21 cellular contexts compared by ENCODE assay signal in the genomic region with DNA sequence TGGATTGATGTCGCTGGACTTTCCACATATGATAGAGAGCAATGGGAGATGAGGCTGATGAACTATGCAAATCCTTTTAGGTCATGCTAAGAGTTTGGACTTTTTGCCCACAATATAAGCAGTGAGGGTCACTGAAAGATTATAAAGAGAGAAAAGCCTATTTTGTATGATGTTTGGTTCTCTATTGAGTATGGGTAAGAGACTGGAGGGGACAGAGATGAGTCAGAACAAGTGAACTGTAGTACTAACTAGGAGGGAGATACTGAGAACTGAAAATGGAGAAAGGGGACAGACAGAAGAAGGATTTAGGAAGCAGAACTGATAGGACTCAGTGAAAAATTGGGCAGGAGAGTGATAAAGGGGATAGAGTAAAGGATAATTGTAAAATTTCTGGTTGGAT. TPM values are rescaled to one million over a fixed set of nuclear protein-coding genes. Genes with fewer than 3 reads are reported as not detected.
DNase-seq lines count a peak whose midpoint lies in the region; ATAC-seq, FAIRE-seq and TF ChIP-seq lines count a peak whose summit lies in the region.
"Had no signal": no experiment of that assay in that cellular context is flagged by ENCODE, and none has a peak within 500 bp of the region (broad histone marks: within the 10 kb centered on the region; RNA-seq: fewer than 3 reads in every experiment).

No MANE protein-coding gene starts in this region.

- H4K20me1 ChIP-seq in GM12878 (ENCODE audit: control insufficient read depth, insufficient read depth) (no peaks in the 10 kb centered on the region), neural progenitor cell (ENCODE audit: low read depth) (peaks cover 85% of the 10 kb centered on the region)

- TF ChIP-seq CTCF in GM06990 (IDR thresholded peaks at IDR 0.05; ENCODE audit: insufficient read depth, low read length, poor library complexity, severe bottlenecking), result no peak
- TF ChIP-seq CTCF in GM12878 (IDR thresholded peaks at IDR 0.05 in 2 of 3, conservative IDR thresholded peaks at IDR 0.05 in 1 of 3; ENCODE audit: control insufficient read depth in 2 of 3, extremely low read depth in 1 of 3, insufficient read depth in 1 of 3, low read depth in 3 of 3, low read length in 3 of 3), result no peak
- TF ChIP-seq CTCF in gastrocnemius medialis (IDR thresholded peaks at IDR 0.05 in 4 of 5, conservative IDR thresholded peaks at IDR 0.05 in 1 of 5), result no peak
- TF ChIP-seq CTCF in neural progenitor cell (IDR thresholded peaks at IDR 0.05), result no peak

- H2BK15ac ChIP-seq in mesenchymal stem cell (ENCODE audit: low read depth, poor library complexity, severe bottlenecking), result no peak overlapping the region

- H3K4me1 ChIP-seq in GM12878 (ENCODE audit: control insufficient read depth, insufficient read depth, low read length), result no peaks in the 10 kb centered on the region
- H3K4me1 ChIP-seq in gastrocnemius medialis, result peaks cover 86 to 88% of the 10 kb centered on the region in 2 donors
- H3K4me1 ChIP-seq in mesenchymal stem cell (ENCODE audit: control insufficient read depth, insufficient read depth, low read depth, low read length), result peaks cover 2% of the 10 kb centered on the region
- peaks cover 45% of the 10 kb centered on the region for H3K4me1 ChIP-seq in neural progenitor cell

- TF ChIP-seq RAD21 in GM12878 (IDR thresholded peaks at IDR 0.05; ENCODE audit: insufficient read depth, low read depth, low read length), result no peak

- no peaks in the 10 kb centered on the region for H3K27me3 ChIP-seq in GM06990 (replicated peaks; ENCODE audit: control insufficient read depth, insufficient read depth, low read length)
- H3K27me3 ChIP-seq in GM12878 (replicated peaks in 1 of 2; ENCODE audit: control insufficient read depth in 2 of 2, insufficient read depth in 2 of 2, low read length in 1 of 2), result no peaks in the 10 kb centered on the region; a peak in 1 of 4 replicates
- no peaks in the 10 kb centered on the region for H3K27me3 ChIP-seq in gastrocnemius medialis
- H3K27me3 ChIP-seq in mesenchymal stem cell (ENCODE audit: control insufficient read depth in 1 of 2, insufficient read depth in 1 of 2, low read length in 2 of 2), result no peaks in the 10 kb centered on the region
- no peaks in the 10 kb centered on the region for H3K27me3 ChIP-seq in neural progenitor cell
- H3K27me3 ChIP-seq: Peyer's patch had no signal

- no peak overlapping the region for H2BK12ac ChIP-seq in mesenchymal stem cell (ENCODE audit: low read length in 2 of 2)

- H3K18ac ChIP-seq in mesenchymal stem cell (ENCODE audit: low read depth in 1 of 2, low read length in 2 of 2), result no peak overlapping the region

- DNase-seq in GM06990 (ENCODE audit: extremely low read depth, insufficient read length) (peak; percentile 25), GM12878 (ENCODE audit: low read depth, low spot score) (no peak), gastrocnemius medialis (no peak), mesenchymal stem cell (no peak), neural progenitor cell (ENCODE audit: low spot score) (no peak), DMS79 (lab: John Stamatoyannopoulos, UW) (no peak), HCEC 1CT (no peak)
- DNase-seq: IMR-90; NCI-H1105; NCI-H2029; NCI-H2227 treated with DMSO at 0.1 percent for 48 hours; NCI-H510A; NK-92 treated with Interleukin-12 subunit alpha and Interleukin-12 subunit beta, amount 100 ng/mL, for 24 hours; Peyer's patch had no signal

- POLR2A ChIA-PET in GM12878 (lab: Charles Lee), result no interaction called here

- H3K36me3 ChIP-seq in GM06990 (ENCODE audit: control insufficient read depth, insufficient read depth, low read length) (no peaks in the 10 kb centered on the region; the same call in 1 of the 2 replicates), GM12878 (ENCODE audit: control insufficient read depth in 2 of 2, insufficient read depth in 2 of 2, low read length in 1 of 2) (no peaks in the 10 kb centered on the region), gastrocnemius medialis (no peaks in the 10 kb centered on the region), mesenchymal stem cell (ENCODE audit: control insufficient read depth in 1 of 2, insufficient read depth in 2 of 2, low read depth in 1 of 2, low read length in 2 of 2) (no peaks in the 10 kb centered on the region), neural progenitor cell (no peaks in the 10 kb centered on the region)
- H3K36me3 ChIP-seq: Peyer's patch had no signal

- intact Hi-C loops in GM12878 (cut with micrococcal nuclease; ENCODE audit: unreplicated experiment) (no loop called here), gastrocnemius medialis (cut with DNase I; ENCODE audit: low total_unique reads) (no loop called here)

- H4K91ac ChIP-seq in mesenchymal stem cell (ENCODE audit: low read length), result no peak overlapping the region

- H3K14ac ChIP-seq in mesenchymal stem cell (ENCODE audit: low read length in 2 of 2), result no peak overlapping the region

- H3K4me3 Mint-ChIP-seq in neural progenitor cell, result no peak overlapping the region
- H3K4me3 Mint-ChIP-seq: B cell, CD14-positive monocyte had no signal

- H2BK5ac ChIP-seq in mesenchymal stem cell (ENCODE audit: low read depth, low read length, poor library complexity, severe bottlenecking), result no peak overlapping the region

- no peak overlapping the region for H3K9ac ChIP-seq in GM12878 (ENCODE audit: control insufficient read depth, insufficient read depth, low read length)
- H3K9ac ChIP-seq in mesenchymal stem cell (ENCODE audit: low read length), result no peak overlapping the region
- no peak overlapping the region for H3K9ac ChIP-seq in neural progenitor cell
- H3K9ac ChIP-seq: KMS-11 had no signal

- no peaks in the 10 kb centered on the region for H3K9me3 Mint-ChIP-seq in neural progenitor cell
- H3K9me3 Mint-ChIP-seq: CD14-positive monocyte had no signal

- H2AFZ ChIP-seq in GM12878 (ENCODE audit: control insufficient read depth, low read depth, low read length) (no peak overlapping the region), mesenchymal stem cell (ENCODE audit: low read depth, low read length) (no peak overlapping the region), neural progenitor cell (replicated peaks) (no peak overlapping the region)

- peaks cover 3% of the 10 kb centered on the region for H3K36me3 Mint-ChIP-seq in neural progenitor cell
- H3K36me3 Mint-ChIP-seq: CD14-positive monocyte had no signal

- peaks cover 5% of the 10 kb centered on the region for H3K4me1 Mint-ChIP-seq in neural progenitor cell
- H3K4me1 Mint-ChIP-seq: B cell had no signal

- FAIRE-seq in GM12878 (lab: Jason Lieb, UNC), result no peak
- FAIRE-seq: GM18507, H1 had no signal

- no peak overlapping the region for H4K8ac ChIP-seq in mesenchymal stem cell (ENCODE audit: low read length)

- no TSS peak for BruUV-seq in GM12878 (replicated peaks; lab: Mats Ljungman, UMichigan)

- H3K4me2 ChIP-seq in GM12878 (ENCODE audit: control insufficient read depth, insufficient read depth) (no peak overlapping the region), mesenchymal stem cell (ENCODE audit: low read length, poor library complexity, severe bottlenecking) (no peak overlapping the region), neural progenitor cell (no peak overlapping the region)
- H3K4me2 ChIP-seq: KMS-11 had no signal

- CTCF ChIA-PET in GM12878 (lab: Yijun Ruan, JAX), result no interaction called here

- H3K27me3 Mint-ChIP-seq in neural progenitor cell (ENCODE audit: insufficient read depth, low read depth), result no peaks in the 10 kb centered on the region

- in situ Hi-C loops in GM12878 (cut with MboI), result no loop called here
- in situ Hi-C loops in gastrocnemius medialis (cut with MboI; ENCODE audit: low sequenced_read_pairs in 4 of 4), result loop anchor here (10.0 to 25.0 kb wide), 4 partner anchors 89 to 266 kb away; no protein-coding TSS in a partner anchor

- H3K27ac ChIP-seq in GM12878 (ENCODE audit: control insufficient read depth, insufficient read depth) (no peak overlapping the region), gastrocnemius medialis (peak overlapping the region; percentile 22 to 100 (median 98)), mesenchymal stem cell (ENCODE audit: low read length, poor library complexity, severe bottlenecking) (no peak overlapping the region), neural progenitor cell (no peak overlapping the region)
- H3K27ac ChIP-seq: KMS-11, Peyer's patch had no signal

- H3K9me3 ChIP-seq in GM12878 (replicated peaks; ENCODE audit: control insufficient read depth, insufficient read depth, low read length) (no peaks in the 10 kb centered on the region), gastrocnemius medialis (no peaks in the 10 kb centered on the region), mesenchymal stem cell (ENCODE audit: control insufficient read depth, low read length) (no peaks in the 10 kb centered on the region), neural progenitor cell (ENCODE audit: low read depth) (no peaks in the 10 kb centered on the region)
- H3K9me3 ChIP-seq: Peyer's patch had no signal

- TF ChIP-seq EP300 in GM12878 (IDR thresholded peaks at IDR 0.05; ENCODE audit: borderline replicate concordance in 1 of 2, control insufficient read depth in 1 of 2, low read depth in 2 of 2, low read length in 2 of 2), result no peak

- H3K27ac Mint-ChIP-seq in neural progenitor cell, result no peak overlapping the region
- H3K27ac Mint-ChIP-seq: B cell, CD14-positive monocyte had no signal

- H2BK120ac ChIP-seq in mesenchymal stem cell (ENCODE audit: low read depth, low read length), result no peak overlapping the region

- H3K79me2 ChIP-seq in GM12878 (ENCODE audit: control insufficient read depth, insufficient read depth, low read length), result no peaks in the 10 kb centered on the region
- H3K79me2 ChIP-seq in neural progenitor cell (ENCODE audit: low read depth), result peaks cover 100% of the 10 kb centered on the region

- no peak overlapping the region for H3K4ac ChIP-seq in mesenchymal stem cell (ENCODE audit: low read depth in 1 of 2, low read length in 2 of 2)

- SMC1A ChIA-PET in GM12878 (lab: Charles Lee; ENCODE audit: uncharacterized antibody, unreplicated experiment), result no interaction called here

- peaks cover 30% of the 10 kb centered on the region for H3K79me1 ChIP-seq in mesenchymal stem cell (replicated peaks; ENCODE audit: low read length, poor library complexity, severe bottlenecking)

- ATAC-seq in HG02852 (IDR thresholded peaks at IDR 0.05; ENCODE audit: unreplicated experiment) (peak; percentile 56), GM12878 (peak; percentile 46), gastrocnemius medialis (no peak)
- ATAC-seq: SK-N-SH treated with all-trans-retinoic acid at 6 μM for 48 hours had no signal

- H2AK5ac ChIP-seq in mesenchymal stem cell (ENCODE audit: low read length, severe bottlenecking), result no peak overlapping the region

- 0% methylated on average over 1 of the region's 1 CpG for WGBS in GM12878 (ENCODE audit: insufficient coverage, insufficient replicate concordance, low lambda C conversion rate, missing lambda C conversion rate)
- WGBS in mesenchymal stem cell, result 98% methylated on average over 1 of the region's 1 CpG

- no peak overlapping the region for H3K4me3 ChIP-seq in GM06990 (replicated peaks; ENCODE audit: low read depth, low read length)
- no peak overlapping the region for H3K4me3 ChIP-seq in GM12878
- H3K4me3 ChIP-seq in gastrocnemius medialis, result no peak overlapping the region
- no peak overlapping the region for H3K4me3 ChIP-seq in mesenchymal stem cell (ENCODE audit: insufficient read depth in 1 of 2, low read depth in 1 of 2, low read length in 2 of 2)
- no peak overlapping the region for H3K4me3 ChIP-seq in neural progenitor cell
- H3K4me3 ChIP-seq: Peyer's patch had no signal

- TF ChIP-seq POLR2A in GM12878 (IDR thresholded peaks at IDR 0.05; ENCODE audit: low read depth, low read length) (no peak), gastrocnemius medialis (IDR thresholded peaks at IDR 0.05) (no peak)

- no peaks in the 10 kb centered on the region for H3F3A ChIP-seq in neural progenitor cell (ENCODE audit: low read depth)

- H3K23ac ChIP-seq in mesenchymal stem cell (ENCODE audit: low read length in 2 of 2), result no peak overlapping the region

- RAD21 ChIA-PET in GM12878 (lab: Charles Lee; ENCODE audit: unreplicated experiment), result no interaction called here

RNA-seq across cellular contexts. Expression of gene C1orf21, which starts 9.3 kb away (rescaled TPM):
- total RNA-seq in GM12878 (2013; cell fraction: nucleolus; rRNA removed), result 1.0 and 2.2 TPM in 2 replicates
- 0.05 and 0.17 TPM in 2 replicates for total RNA-seq in GM12878 (2014; rRNA removed)
- total RNA-seq in GM12878 (2014; rRNA removed; fragmentation: Illumina TruSeq; extraction: Trizol), result 0.09 TPM in 2 replicates
- total RNA-seq in GM12878 (2021), result 0.03 and 0.05 TPM in 2 replicates
- polyA plus RNA-seq in GM12878 (2011; ENCODE audit: low read depth), result 0.22 TPM
- polyA plus RNA-seq in GM12878 (2011; rRNA removed), result 1.6 and 2.4 TPM in 2 replicates
- polyA plus RNA-seq in GM12878 (2011; cell fraction: cytosol; rRNA removed), result 0.27 and 0.43 TPM in 2 replicates
- polyA plus RNA-seq in GM12878 (2011; cell fraction: nucleus; rRNA removed), result 0.16 and 0.24 TPM in 2 replicates
- 0.29 and 0.35 TPM in 2 replicates for polyA plus RNA-seq in GM12878 (2012)
- 0.28 TPM in 1 of 2 replicates, not detected in the other for polyA plus RNA-seq in GM12878 (2014; fragmentation: Illumina TruSeq; extraction: Trizol)
- polyA plus RNA-seq in GM12878 (2014; fragmentation: Nextera tagmentation; extraction: Ambion mirVana), result not detected
- polyA plus RNA-seq in GM12878 (2014; rRNA removed), result 0.01 and 0.03 TPM in 2 replicates
- under 1 TPM in 1 of 2 experiments, not detected in 1; 0.19 TPM for polyA plus RNA-seq in GM12878 (2016; fragmentation: Nextera tagmentation; extraction: Ambion mirVana)
- 0.21 and 0.29 TPM in 2 replicates for polyA minus RNA-seq in GM12878 (2011; rRNA and poly(A)+ RNA removed)
- not detected in 2 replicates for polyA minus RNA-seq in GM12878 (2011; cell fraction: cytosol; rRNA and poly(A)+ RNA removed)
- 0.19 and 0.60 TPM in 2 replicates for polyA minus RNA-seq in GM12878 (2011; cell fraction: nucleus; rRNA and poly(A)+ RNA removed)
- 100 to 1,000 TPM; 106 to 206 (median 154) TPM for total RNA-seq in gastrocnemius medialis
- 77.8 TPM for polyA plus RNA-seq in mesenchymal stem cell (2013, experiment 1 of 2)
- 73.4 TPM for polyA plus RNA-seq in mesenchymal stem cell (2013, experiment 2 of 2)
- 66.4 and 117 TPM in 2 replicates for total RNA-seq in neural progenitor cell (ENCODE audit: low replicate concordance)

Comparison
In these comparisons a context has a peak if more than half of its experiments do, and no peak if none do; other contexts are left out.
1. ATAC-seq: peak in HG02852 (single experiment) and GM12878 (single experiment); none in gastrocnemius medialis (0 of 2).
2. H3K27ac ChIP-seq: peak in gastrocnemius medialis (4 of 4); none in GM12878 (single experiment), mesenchymal stem cell (single experiment) and neural progenitor cell (single experiment).
3. RNA of gene C1orf21, which starts 9.3 kb away (total RNA-seq): 106 to 206 TPM in gastrocnemius medialis and 66.4 to 117 TPM in neural progenitor cell; 0.03 to 2.2 TPM in GM12878; every median in the first group is over 10 times any median in the second.